ENCODE assay signal across 8 cellular contexts in genomic region chr1:117366281-117366981, GRCh38. TPM values are rescaled to one million over a fixed set of nuclear protein-coding genes. Genes with fewer than 3 reads are reported as not detected.
DNase-seq lines count a peak whose midpoint lies in the region; ATAC-seq, FAIRE-seq and TF ChIP-seq lines count a peak whose summit lies in the region.

No MANE protein-coding gene starts in this region.

- peak overlapping the region; percentile 93 to 96 (median 96) for H3K27ac ChIP-seq in pancreas
- H3K27ac ChIP-seq in thymus (ENCODE audit: low read depth): peak overlapping the region; percentile 95

- peaks cover 55% of the 10 kb centered on the region for H3K4me1 Mint-ChIP-seq in activated naive CD8-positive, alpha-beta T cell treated with anti-CD3 and anti-CD28 coated beads for 36 hours

- no peaks in the 10 kb centered on the region for H3K36me3 Mint-ChIP-seq in activated naive CD8-positive, alpha-beta T cell treated with anti-CD3 and anti-CD28 coated beads for 36 hours

- peak overlapping the region; percentile 90 for H3K4me3 Mint-ChIP-seq in activated naive CD8-positive, alpha-beta T cell treated with anti-CD3 and anti-CD28 coated beads for 36 hours

- H3K36me3 ChIP-seq in pancreas: no peaks in the 10 kb centered on the region
- no peaks in the 10 kb centered on the region for H3K36me3 ChIP-seq in thymus (ENCODE audit: control insufficient read depth, insufficient read depth)

- DNase-seq in EL (peak; percentile 79), Right ventricle myocardium inferior (ENCODE audit: missing footprints) (peak; percentile 92), pancreas (peak; percentile 83 to 99 (median 92))
- no peak for DNase-seq in Jurkat, Clone E6-1 (ENCODE audit: low read depth, low spot score)
- DNase-seq in activated naive CD8-positive, alpha-beta T cell treated with anti-CD3 and anti-CD28 coated beads for 36 hours: peak; percentile 83

- no peak for TF ChIP-seq CTCF in pancreas (IDR thresholded peaks at IDR 0.05)

- intact Hi-C loops in Right ventricle myocardium inferior (cut with DNase I) (loop anchor here (5.0 kb wide), 1 partner anchor 244 kb away; the partner anchor contains the start of gene TRIM45), pancreas (cut with DNase I) (no loop called here)

- ATAC-seq in GM21576 (IDR thresholded peaks at IDR 0.05; ENCODE audit: unreplicated experiment): peak; percentile 29
- ATAC-seq in SK-N-SH treated with all-trans-retinoic acid at 6 μM for 48 hours: peak; percentile 70
- ATAC-seq in Right ventricle myocardium inferior: peak; percentile 90
- ATAC-seq in pancreas: peak; percentile 74 to 84 (median 80)

- peak overlapping the region; percentile 96 for H3K27ac Mint-ChIP-seq in activated naive CD8-positive, alpha-beta T cell treated with anti-CD3 and anti-CD28 coated beads for 36 hours

- WGBS in pancreas, 2 donors: 0% methylated on average over 49 to 63 of the region's 63 CpGs
- under 1% methylated on average over 63 of the region's 63 CpGs for WGBS in thymus

- H3K27me3 ChIP-seq in pancreas (no peaks in the 10 kb centered on the region), thymus (ENCODE audit: control insufficient read depth, insufficient read depth) (no peaks in the 10 kb centered on the region)

- H3K4me1 ChIP-seq in pancreas: peaks cover 4 to 8% (median 5%) of the 10 kb centered on the region in 3 donors
- H3K4me1 ChIP-seq in thymus (ENCODE audit: control insufficient read depth, insufficient read depth, low read length): peaks cover 21% of the 10 kb centered on the region

- H3K9me3 ChIP-seq in pancreas (no peaks in the 10 kb centered on the region), thymus (ENCODE audit: control insufficient read depth) (no peaks in the 10 kb centered on the region)

- FAIRE-seq in pancreas (lab: Jason Lieb, UNC): no peak

- peak overlapping the region; percentile 86 for H3K4me3 ChIP-seq in Jurkat, Clone E6-1 (ENCODE audit: low read length)
- H3K4me3 ChIP-seq in pancreas (peak overlapping the region; percentile 65 to 96 (median 78)), thymus (ENCODE audit: low read length) (peak overlapping the region; percentile 99)

- H3K9me3 Mint-ChIP-seq in activated naive CD8-positive, alpha-beta T cell treated with anti-CD3 and anti-CD28 coated beads for 36 hours: no peaks in the 10 kb centered on the region

- no peaks in the 10 kb centered on the region for H3K27me3 Mint-ChIP-seq in activated naive CD8-positive, alpha-beta T cell treated with anti-CD3 and anti-CD28 coated beads for 36 hours

TF ChIP-seq in SK-N-SH treated with all-trans-retinoic acid at 6 μM for 48 hours, 23 proteins besides CTCF, POLR2A, EP300 and RAD21:
- TF ChIP-seq ZFP3 (CRISPR knock-in tag; IDR thresholded peaks at IDR 0.05) (no peak), ZNF8 (CRISPR knock-in tag; IDR thresholded peaks at IDR 0.05) (no peak)

RNA-seq across cellular contexts. Expression of gene MAN1A2, which starts 0.8 kb away (rescaled TPM):
- 26.8 TPM for polyA plus RNA-seq in Jurkat, Clone E6-1 (2012; ENCODE audit: insufficient read depth, insufficient read length)
- total RNA-seq in activated naive CD8-positive, alpha-beta T cell treated with anti-CD3 and anti-CD28 coated beads for 36 hours: 10 to 100 TPM; 17.0 to 18.3 TPM
- total RNA-seq in Right ventricle myocardium inferior (24.6 TPM), pancreas (10 to 100 TPM; 37.4 to 50.7 (median 45.7) TPM)
- polyA plus RNA-seq in pancreas (1 to 10 TPM; 6.0 to 8.4 TPM), thymus (10.6 TPM)

Comparison
In these comparisons a context has a peak if more than half of its experiments do, and no peak if none do; other contexts are left out.
1. ATAC-seq: peak in every context shown above with its lines; median percentile 90 in Right ventricle myocardium inferior; 80 in pancreas; 70 in SK-N-SH treated with all-trans-retinoic acid at 6 μM for 48 hours; 29 in GM21576.